Comparison of ENCODE assay signal across 1 cellular context in the genomic region with DNA sequence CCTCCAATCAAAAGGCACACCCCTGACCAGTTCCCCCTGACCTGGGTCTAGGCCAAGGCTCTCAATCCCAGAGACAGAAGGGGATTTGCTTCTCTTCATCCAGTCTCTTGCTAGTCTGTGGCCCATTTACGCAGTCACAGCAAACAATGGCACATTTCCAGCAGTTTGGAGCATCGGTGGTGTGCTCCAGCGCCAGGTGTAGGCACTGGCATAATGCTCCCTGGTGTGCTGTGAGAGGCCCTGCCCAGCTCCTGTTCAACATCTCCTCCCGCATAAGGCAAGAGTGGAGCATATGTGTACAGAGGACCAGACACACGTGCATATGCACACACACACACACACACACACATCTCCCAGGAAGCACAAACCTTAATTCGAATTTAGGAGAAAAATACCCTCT.
TF ChIP-seq lines count a peak whose summit lies in the region.

No MANE protein-coding gene starts in this region.

TF ChIP-seq in IMR-90, 13 proteins besides CTCF, POLR2A, EP300 and RAD21 (continued from another document):
- TF ChIP-seq, protein P1, sequence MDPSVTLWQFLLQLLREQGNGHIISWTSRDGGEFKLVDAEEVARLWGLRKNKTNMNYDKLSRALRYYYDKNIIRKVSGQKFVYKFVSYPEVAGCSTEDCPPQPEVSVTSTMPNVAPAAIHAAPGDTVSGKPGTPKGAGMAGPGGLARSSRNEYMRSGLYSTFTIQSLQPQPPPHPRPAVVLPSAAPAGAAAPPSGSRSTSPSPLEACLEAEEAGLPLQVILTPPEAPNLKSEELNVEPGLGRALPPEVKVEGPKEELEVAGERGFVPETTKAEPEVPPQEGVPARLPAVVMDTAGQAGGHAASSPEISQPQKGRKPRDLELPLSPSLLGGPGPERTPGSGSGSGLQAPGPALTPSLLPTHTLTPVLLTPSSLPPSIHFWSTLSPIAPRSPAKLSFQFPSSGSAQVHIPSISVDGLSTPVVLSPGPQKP (IDR thresholded peaks at IDR 0.05; ENCODE audit: borderline replicate concordance, low read depth, low read length): no peak
- TF ChIP-seq MAFK (IDR thresholded peaks at IDR 0.05; ENCODE audit: low read depth, low read length) (no peak), CHD1 (IDR thresholded peaks at IDR 0.05; ENCODE audit: low read depth, low read length) (no peak), MAZ (IDR thresholded peaks at IDR 0.05; ENCODE audit: borderline replicate concordance, low read depth, low read length) (no peak), CEBPB (IDR thresholded peaks at IDR 0.05; ENCODE audit: low read depth, low read length) (no peak), SMC3 (IDR thresholded peaks at IDR 0.05; ENCODE audit: low read depth, low read length) (no peak), RCOR1 (IDR thresholded peaks at IDR 0.05; ENCODE audit: insufficient replicate concordance, low read length) (no peak), FOS (IDR thresholded peaks at IDR 0.05; ENCODE audit: low read depth, low read length) (no peak), RFX5 (IDR thresholded peaks at IDR 0.05; ENCODE audit: low read depth, low read length) (no peak), NFE2L2 (IDR thresholded peaks at IDR 0.05; ENCODE audit: low read depth, low read length) (no peak)
